In the genomic region with DNA sequence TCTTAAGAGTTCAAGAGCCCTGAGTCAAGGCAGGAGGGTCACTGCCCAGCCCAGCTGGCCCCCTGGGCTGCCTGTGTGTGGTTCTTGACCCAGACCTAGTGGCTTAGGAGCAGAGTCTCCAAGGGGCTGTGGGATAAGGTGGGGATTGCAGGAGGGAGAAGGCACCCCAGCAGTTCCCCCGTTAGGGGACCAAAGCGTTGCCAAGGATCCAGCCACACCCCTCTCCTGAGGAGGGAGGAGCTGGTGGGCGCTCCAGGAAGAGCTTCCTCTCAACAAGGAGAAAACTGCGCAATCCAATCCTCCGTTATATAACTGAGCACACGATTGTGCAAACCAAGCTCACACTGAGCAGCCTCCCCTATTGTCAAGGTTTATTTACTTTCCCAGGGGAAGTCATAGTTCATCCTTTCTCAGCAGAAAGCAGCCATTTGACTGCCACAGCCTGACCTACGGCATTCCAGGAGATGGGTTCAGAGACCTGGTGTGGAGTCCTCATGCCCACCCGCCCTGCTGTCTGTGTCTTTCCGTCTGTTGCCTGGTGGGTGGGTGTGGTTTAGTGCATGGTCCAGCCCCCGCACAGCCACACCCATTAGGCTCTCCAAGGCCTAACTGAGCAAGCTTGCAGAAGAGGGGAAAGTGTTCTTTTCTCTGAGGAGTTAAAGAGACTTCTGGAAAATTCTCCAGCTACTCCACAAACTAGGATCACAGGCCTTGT, we compare ENCODE assay signal across 8 cellular contexts. TPM values are rescaled to one million over a fixed set of nuclear protein-coding genes. Genes with fewer than 3 reads are reported as not detected.
A peak's percentile ranks its signal among the peaks of the same experiment; 100 is the strongest.
DNase-seq lines count a peak whose midpoint lies in the region; ATAC-seq and TF ChIP-seq lines count a peak whose summit lies in the region.

No MANE protein-coding gene starts in this region.

- H3K4me3 ChIP-seq in dorsolateral prefrontal cortex = peak overlapping the region in 5 of 59 donors; percentile 8 to 81 (median 16)
- H3K4me3 ChIP-seq in naive thymus-derived CD4-positive, alpha-beta T cell (ENCODE audit: low read length) = no peak overlapping the region

- no peak overlapping the region for H3K4me3 Mint-ChIP-seq in naive thymus-derived CD4-positive, alpha-beta T cell

- peak overlapping the region; percentile 21 to 97 (median 81) for H3K27ac ChIP-seq in dorsolateral prefrontal cortex
- no peak overlapping the region for H3K27ac ChIP-seq in naive thymus-derived CD4-positive, alpha-beta T cell (ENCODE audit: low read depth, low read length)

- peaks cover 0 to 23% (median 0%) of the 10 kb centered on the region in 5 donors for H3K27me3 Mint-ChIP-seq in naive thymus-derived CD4-positive, alpha-beta T cell

- no peak overlapping the region for H3K27ac Mint-ChIP-seq in naive thymus-derived CD4-positive, alpha-beta T cell

- H3K9me3 ChIP-seq in naive thymus-derived CD4-positive, alpha-beta T cell (ENCODE audit: control insufficient read depth in 2 of 3, low read length in 3 of 3) = no peaks in the 10 kb centered on the region

- peak; percentile 38 for ATAC-seq in naive thymus-derived CD4-positive, alpha-beta T cell
- no peak for ATAC-seq in HG03571 (IDR thresholded peaks at IDR 0.05; ENCODE audit: unreplicated experiment)
- ATAC-seq in GM19455 (IDR thresholded peaks at IDR 0.05; ENCODE audit: unreplicated experiment) = no peak

- CTCF ChIA-PET in naive thymus-derived CD4-positive, alpha-beta T cell (lab: Charles Lee) = interaction anchor here (0.5 to 1.2 kb wide), 4 partner anchors 98 to 382 kb away, joined by 3 to 5 read pairs (median 4); no protein-coding TSS in a partner anchor

- DNase-seq in DMS153 treated with DMSO at 0.1 percent for 48 hours (lab: John Stamatoyannopoulos, UW; ENCODE audit: unreplicated experiment) = peak; percentile 93
- DNase-seq in NCI-H226 = peak; percentile 69
- no peak for DNase-seq in dorsolateral prefrontal cortex
- DNase-seq in naive thymus-derived CD4-positive, alpha-beta T cell = no peak
- no peak for DNase-seq in DMS114 treated with DMSO at 0.1 percent for 48 hours (lab: John Stamatoyannopoulos, UW; ENCODE audit: unreplicated experiment)
- DNase-seq in stimulated activated CD4-positive, alpha-beta T cell treated with anti-CD3 and anti-CD28 coated beads, Interleukin-1b, Interleukin-23, amount 100 ng/mL, for 48 hours = no peak

- POLR2A ChIA-PET in naive thymus-derived CD4-positive, alpha-beta T cell (lab: Charles Lee) = interaction anchor here (0.6 to 0.7 kb wide), 2 partner anchors 22 to 171 kb away, joined by 3 read pairs; no protein-coding TSS in a partner anchor

- no peaks in the 10 kb centered on the region for H3K36me3 Mint-ChIP-seq in naive thymus-derived CD4-positive, alpha-beta T cell

- TF ChIP-seq CTCF in dorsolateral prefrontal cortex (IDR thresholded peaks at IDR 0.05 in 54 of 56, conservative IDR thresholded peaks at IDR 0.05 in 2 of 56; ENCODE audit: low read depth in 1 of 56, partially characterized antibody in 56 of 56) = peak in 2 of 56 donors; percentile 6 to 23

- no peaks in the 10 kb centered on the region for H3K36me3 ChIP-seq in naive thymus-derived CD4-positive, alpha-beta T cell (ENCODE audit: control insufficient read depth in 2 of 3, insufficient read depth in 3 of 3, low read length in 3 of 3)

- no peaks in the 10 kb centered on the region for H3K9me3 Mint-ChIP-seq in naive thymus-derived CD4-positive, alpha-beta T cell

- peaks cover 0 to 19% (median 8%) of the 10 kb centered on the region in 7 donors for H3K4me1 Mint-ChIP-seq in naive thymus-derived CD4-positive, alpha-beta T cell

- no peaks in the 10 kb centered on the region for H3K4me1 ChIP-seq in naive thymus-derived CD4-positive, alpha-beta T cell (ENCODE audit: control insufficient read depth in 2 of 2, insufficient read depth in 2 of 2, low read length in 2 of 2)

- intact Hi-C loops in dorsolateral prefrontal cortex (cut with DNase I) = loop anchor here (5.0 kb wide), 3 partner anchors 34 to 69 kb away; a partner anchor contains a TSS
- intact Hi-C loops in naive thymus-derived CD4-positive, alpha-beta T cell (cut with micrococcal nuclease) = loop anchor here in 1 of 2 donors (10.0 kb wide), 1 partner anchor 259 kb away; no protein-coding TSS in a partner anchor

- H3K27me3 ChIP-seq in dorsolateral prefrontal cortex = no peaks in the 10 kb centered on the region
- H3K27me3 ChIP-seq in naive thymus-derived CD4-positive, alpha-beta T cell (ENCODE audit: control insufficient read depth in 2 of 2, insufficient read depth in 2 of 2, low read length in 2 of 2) = no peaks in the 10 kb centered on the region

RNA-seq across cellular contexts. Expression of a gene that starts 3.5 kb away (rescaled TPM):
- 100 to 1,000 TPM in 79 of 120 experiments, 10 to 100 TPM in 41; 56.7 to 268 (median 111) TPM for total RNA-seq in dorsolateral prefrontal cortex
- 1 to 10 TPM; 1.5 to 3.2 (median 2.0) TPM for total RNA-seq in naive thymus-derived CD4-positive, alpha-beta T cell
- polyA plus RNA-seq in naive thymus-derived CD4-positive, alpha-beta T cell = under 1 TPM; 0.66 to 0.83 TPM

RNA-seq across cellular contexts. Expression of a gene that starts 35.8 kb away (rescaled TPM):
- 100 to 1,000 TPM; 175 to 327 (median 230) TPM for total RNA-seq in dorsolateral prefrontal cortex
- 100 to 1,000 TPM in 3 of 5 experiments, 10 to 100 TPM in 2; 76.1 to 193 (median 145) TPM for total RNA-seq in naive thymus-derived CD4-positive, alpha-beta T cell
- 100 to 1,000 TPM; 179 to 349 TPM for polyA plus RNA-seq in naive thymus-derived CD4-positive, alpha-beta T cell

Comparison
In these comparisons a context has a peak if more than half of its experiments do, and no peak if none do; other contexts are left out.
1. DNase-seq: peak in DMS153 treated with DMSO at 0.1 percent for 48 hours (single experiment) and NCI-H226 (single experiment); none in dorsolateral prefrontal cortex (0 of 10), naive thymus-derived CD4-positive, alpha-beta T cell (0 of 9), DMS114 treated with DMSO at 0.1 percent for 48 hours (single experiment) and stimulated activated CD4-positive, alpha-beta T cell treated with anti-CD3 and anti-CD28 coated beads, Interleukin-1b, Interleukin-23, amount 100 ng/mL, for 48 hours (single experiment).
2. RNA of a gene that starts 3.5 kb away (total RNA-seq): 56.7 to 268 TPM in dorsolateral prefrontal cortex; 1.5 to 3.2 TPM in naive thymus-derived CD4-positive, alpha-beta T cell; every median in the first group is over 10 times any median in the second.